Comparison of ENCODE assay signal across 1 cellular context in the genomic region with DNA sequence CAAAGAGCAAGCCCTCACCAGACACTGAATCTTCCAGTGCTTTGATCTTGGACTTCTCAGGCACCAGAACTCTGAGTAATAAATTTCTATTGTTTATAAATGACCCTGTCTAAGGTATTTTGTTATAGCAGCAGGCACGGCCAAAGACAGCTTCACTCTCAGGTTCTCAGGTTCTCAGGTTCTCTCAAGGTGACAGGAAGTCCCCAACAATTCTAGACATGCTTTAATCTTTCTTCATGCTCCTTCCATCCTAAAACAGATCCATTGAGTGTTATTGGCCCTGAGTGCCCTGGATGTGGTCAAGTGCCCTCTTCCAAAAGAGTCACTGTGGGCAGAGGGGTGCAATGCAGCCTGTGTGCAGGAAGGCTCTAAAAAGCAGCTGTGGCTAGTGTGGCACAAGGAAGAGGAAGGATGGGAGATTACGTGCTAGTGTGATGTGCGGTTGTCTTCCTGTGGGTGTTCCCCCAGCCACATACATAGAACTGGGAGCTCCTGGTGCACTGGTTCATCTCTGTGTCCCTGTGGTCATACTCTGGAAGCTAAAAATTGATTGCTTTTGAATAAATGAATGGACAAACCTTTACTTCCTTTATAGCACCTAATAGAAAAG.
TF ChIP-seq lines count a peak whose summit lies in the region.

No MANE protein-coding gene starts in this region.

TF ChIP-seq in HepG2, 621 proteins besides CTCF, POLR2A, EP300 and RAD21:
- TF ChIP-seq ZFP91 (CRISPR knock-in tag; IDR thresholded peaks at IDR 0.05; ENCODE audit: borderline replicate concordance) (no peak), NBN (conservative IDR thresholded peaks at IDR 0.05) (no peak), ZNF350 (CRISPR knock-in tag; IDR thresholded peaks at IDR 0.05; ENCODE audit: borderline replicate concordance, low read depth) (no peak), ZNF776 (CRISPR knock-in tag; IDR thresholded peaks at IDR 0.05) (no peak), RNF2 (conservative IDR thresholded peaks at IDR 0.05; ENCODE audit: low read depth) (no peak), MXI1 (IDR thresholded peaks at IDR 0.05; ENCODE audit: borderline replicate concordance, low read depth, low read length) (no peak), ZNF747 (CRISPR knock-in tag; IDR thresholded peaks at IDR 0.05; ENCODE audit: borderline replicate concordance) (no peak), FOXM1 (CRISPR knock-in tag; IDR thresholded peaks at IDR 0.05) (no peak), USF2 (IDR thresholded peaks at IDR 0.05; ENCODE audit: low read depth, low read length) (no peak), USF2 (CRISPR knock-in tag; IDR thresholded peaks at IDR 0.05; ENCODE audit: borderline replicate concordance) (no peak), RELA (CRISPR knock-in tag; IDR thresholded peaks at IDR 0.05) (no peak), SALL2 (CRISPR knock-in tag; IDR thresholded peaks at IDR 0.05) (no peak), ZNF777 (CRISPR knock-in tag; IDR thresholded peaks at IDR 0.05) (no peak), MBD4 (IDR thresholded peaks at IDR 0.05; ENCODE audit: borderline replicate concordance, low read length) (no peak), PRPF4 (IDR thresholded peaks at IDR 0.05; ENCODE audit: low read depth, low read length, poor library complexity, severe bottlenecking) (no peak), SYNCRIP (IDR thresholded peaks at IDR 0.05; ENCODE audit: insufficient read depth, low read depth, low read length) (no peak), ESRRA (CRISPR knock-in tag; IDR thresholded peaks at IDR 0.05; ENCODE audit: low read depth) (no peak), SUZ12 (IDR thresholded peaks at IDR 0.05; ENCODE audit: low read depth, low read length) (no peak)
- TF ChIP-seq, protein P1, sequence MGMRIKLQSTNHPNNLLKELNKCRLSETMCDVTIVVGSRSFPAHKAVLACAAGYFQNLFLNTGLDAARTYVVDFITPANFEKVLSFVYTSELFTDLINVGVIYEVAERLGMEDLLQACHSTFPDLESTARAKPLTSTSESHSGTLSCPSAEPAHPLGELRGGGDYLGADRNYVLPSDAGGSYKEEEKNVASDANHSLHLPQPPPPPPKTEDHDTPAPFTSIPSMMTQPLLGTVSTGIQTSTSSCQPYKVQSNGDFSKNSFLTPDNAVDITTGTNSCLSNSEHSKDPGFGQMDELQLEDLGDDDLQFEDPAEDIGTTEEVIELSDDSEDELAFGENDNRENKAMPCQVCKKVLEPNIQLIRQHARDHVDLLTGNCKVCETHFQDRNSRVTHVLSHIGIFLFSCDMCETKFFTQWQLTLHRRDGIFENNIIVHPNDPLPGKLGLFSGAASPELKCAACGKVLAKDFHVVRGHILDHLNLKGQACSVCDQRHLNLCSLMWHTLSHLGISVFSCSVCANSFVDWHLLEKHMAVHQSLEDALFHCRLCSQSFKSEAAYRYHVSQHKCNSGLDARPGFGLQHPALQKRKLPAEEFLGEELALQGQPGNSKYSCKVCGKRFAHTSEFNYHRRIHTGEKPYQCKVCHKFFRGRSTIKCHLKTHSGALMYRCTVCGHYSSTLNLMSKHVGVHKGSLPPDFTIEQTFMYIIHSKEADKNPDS (CRISPR knock-in tag; IDR thresholded peaks at IDR 0.05), result no peak
- TF ChIP-seq, protein P2, sequence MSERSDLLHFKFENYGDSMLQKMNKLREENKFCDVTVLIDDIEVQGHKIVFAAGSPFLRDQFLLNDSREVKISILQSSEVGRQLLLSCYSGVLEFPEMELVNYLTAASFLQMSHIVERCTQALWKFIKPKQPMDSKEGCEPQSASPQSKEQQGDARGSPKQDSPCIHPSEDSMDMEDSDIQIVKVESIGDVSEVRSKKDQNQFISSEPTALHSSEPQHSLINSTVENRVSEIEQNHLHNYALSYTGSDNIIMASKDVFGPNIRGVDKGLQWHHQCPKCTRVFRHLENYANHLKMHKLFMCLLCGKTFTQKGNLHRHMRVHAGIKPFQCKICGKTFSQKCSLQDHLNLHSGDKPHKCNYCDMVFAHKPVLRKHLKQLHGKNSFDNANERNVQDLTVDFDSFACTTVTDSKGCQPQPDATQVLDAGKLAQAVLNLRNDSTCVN (CRISPR knock-in tag; IDR thresholded peaks at IDR 0.05; ENCODE audit: borderline replicate concordance), result no peak
TF ChIP-seq in HepG2: peak in this region for 0.
